ENCODE assay signal across 17 cellular contexts in the genomic region with DNA sequence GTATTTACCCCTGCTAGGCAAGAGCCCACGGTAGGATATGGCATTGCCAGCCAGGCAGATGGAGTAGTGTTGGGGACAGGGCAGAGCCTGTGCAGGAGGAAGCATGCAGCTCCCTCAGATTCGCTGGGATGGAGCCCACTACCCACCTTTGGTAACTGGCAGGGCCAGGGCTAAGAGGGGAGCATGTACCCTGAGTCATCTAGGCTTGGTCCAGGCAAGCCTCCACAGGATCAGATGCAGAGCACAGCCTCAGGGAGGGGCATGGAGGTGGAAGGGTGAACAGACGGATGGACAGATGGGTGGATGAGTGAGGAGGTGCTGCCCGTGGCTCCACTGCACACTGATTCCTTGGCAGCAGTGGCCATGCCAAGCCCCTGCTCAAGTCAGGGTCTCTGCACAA. TPM values are rescaled to one million over a fixed set of nuclear protein-coding genes. Genes with fewer than 3 reads are reported as not detected.
DNase-seq lines count a peak whose midpoint lies in the region; FAIRE-seq and TF ChIP-seq lines count a peak whose summit lies in the region.
"Had no signal": no experiment of that assay in that cellular context is flagged by ENCODE, and none has a peak within 500 bp of the region (broad histone marks: within the 10 kb centered on the region; RNA-seq: fewer than 3 reads in every experiment).

No MANE protein-coding gene starts in this region.

- H4K20me1 ChIP-seq in Karpas-422 (ENCODE audit: insufficient read depth, low read depth, low read length) = no peaks in the 10 kb centered on the region

- no peaks in the 10 kb centered on the region for H3K79me2 ChIP-seq in Karpas-422 (ENCODE audit: low read length)

- no peaks in the 10 kb centered on the region for H3K9me2 ChIP-seq in Karpas-422 (replicated peaks; ENCODE audit: insufficient read depth, low read length)

- H3K9ac ChIP-seq in mesenchymal stem cell (ENCODE audit: low read length) (no peak overlapping the region), Karpas-422 (ENCODE audit: low read length) (no peak overlapping the region)

- H3K27ac ChIP-seq in mesenchymal stem cell (ENCODE audit: low read length, poor library complexity, severe bottlenecking) (no peak overlapping the region), small intestine (ENCODE audit: low read depth in 1 of 2, low read length in 1 of 2) (no peak overlapping the region), Karpas-422 (ENCODE audit: low read length) (no peak overlapping the region)
- H3K27ac ChIP-seq: HL-60, SJSA1 had no signal

- no peak overlapping the region for H2AK5ac ChIP-seq in mesenchymal stem cell (ENCODE audit: low read length, severe bottlenecking)

- no peak overlapping the region for H3K18ac ChIP-seq in mesenchymal stem cell (ENCODE audit: low read depth in 1 of 2, low read length in 2 of 2)

- DNase-seq in DMS 273 treated with DMSO at 0.1 percent for 48 hours (lab: John Stamatoyannopoulos, UW) (peak; percentile 93), NCI-H446 treated with DMSO at 0.1 percent for 48 hours (lab: John Stamatoyannopoulos, UW) (peak; percentile 68), epithelial cell of esophagus (ENCODE audit: low read depth) (peak; percentile 77), mesenchymal stem cell (no peak), small intestine (no peak), Karpas-422 (no peak), NK-92 (lab: John Stamatoyannopoulos, UW; ENCODE audit: unreplicated experiment) (no peak)
- no peak for DNase-seq in stimulated activated CD4-positive, alpha-beta T cell treated with anti-CD3 and anti-CD28 coated beads, Interleukin-4, amount 100 ng/mL, for 4 hours
- DNase-seq: ACHN; AML-193; CD4-positive, CD25-positive, alpha-beta regulatory T cell; NCI-H1417 treated with DMSO at 0.1 percent for 48 hours; NCI-H2029 treated with DMSO at 0.1 percent for 48 hours; NCI-H526 had no signal

- H3K4me3 ChIP-seq in epithelial cell of esophagus (ENCODE audit: low read length) (no peak overlapping the region), mesenchymal stem cell (ENCODE audit: insufficient read depth in 1 of 2, low read depth in 1 of 2, low read length in 2 of 2) (no peak overlapping the region), small intestine (ENCODE audit: low read depth in 1 of 2, low read length in 2 of 2) (no peak overlapping the region), Karpas-422 (ENCODE audit: low read length) (no peak overlapping the region)
- H3K4me3 ChIP-seq: SJSA1 had no signal

- no peak overlapping the region for H3K4ac ChIP-seq in mesenchymal stem cell (ENCODE audit: low read depth in 1 of 2, low read length in 2 of 2)

- H3K36me3 ChIP-seq in mesenchymal stem cell (ENCODE audit: control insufficient read depth in 1 of 2, insufficient read depth in 2 of 2, low read depth in 1 of 2, low read length in 2 of 2) (peaks cover 0 to 4% of the 10 kb centered on the region in 2 experiments), small intestine (ENCODE audit: control insufficient read depth in 2 of 2, insufficient read depth in 2 of 2, low read length in 2 of 2) (no peaks in the 10 kb centered on the region), Karpas-422 (ENCODE audit: insufficient read depth, low read length) (peaks cover 3% of the 10 kb centered on the region; the same call in 1 of the 2 replicates)
- H3K36me3 ChIP-seq: SJSA1 had no signal

- no peak overlapping the region for H2BK12ac ChIP-seq in mesenchymal stem cell (ENCODE audit: low read length in 2 of 2)

- 91% methylated on average over 4 of the region's 4 CpGs for WGBS in mesenchymal stem cell
- 90 to 95% (median 93%) methylated on average over 4 of the region's 4 CpGs for WGBS in small intestine, 3 donors

- H3K23ac ChIP-seq in mesenchymal stem cell (ENCODE audit: low read length in 2 of 2) = no peak overlapping the region

- FAIRE-seq in small intestine (lab: Jason Lieb, UNC) = no peak
- FAIRE-seq: HTR-8/SVneo had no signal

- H2AFZ ChIP-seq in mesenchymal stem cell (ENCODE audit: low read depth, low read length) (no peak overlapping the region), Karpas-422 (ENCODE audit: low read length) (no peak overlapping the region)

- H3K4me2 ChIP-seq in mesenchymal stem cell (ENCODE audit: low read length, poor library complexity, severe bottlenecking) (no peak overlapping the region), Karpas-422 (ENCODE audit: low read depth, low read length, poor library complexity, severe bottlenecking) (no peak overlapping the region)

- peak overlapping the region; percentile 61 for H4K91ac ChIP-seq in mesenchymal stem cell (ENCODE audit: low read length)

- H3K14ac ChIP-seq in mesenchymal stem cell (ENCODE audit: low read length in 2 of 2) = no peak overlapping the region

- H4K8ac ChIP-seq in mesenchymal stem cell (ENCODE audit: low read length) = no peak overlapping the region

- H3K79me1 ChIP-seq in mesenchymal stem cell (replicated peaks; ENCODE audit: low read length, poor library complexity, severe bottlenecking) = no peaks in the 10 kb centered on the region

- no peaks in the 10 kb centered on the region for H3K9me3 ChIP-seq in mesenchymal stem cell (ENCODE audit: control insufficient read depth, low read length)
- no peaks in the 10 kb centered on the region for H3K9me3 ChIP-seq in small intestine (ENCODE audit: control insufficient read depth, low read depth)
- no peaks in the 10 kb centered on the region for H3K9me3 ChIP-seq in Karpas-422 (ENCODE audit: low read length)
- H3K9me3 ChIP-seq: SJSA1 had no signal

- H2BK120ac ChIP-seq in mesenchymal stem cell (ENCODE audit: low read depth, low read length) = no peak overlapping the region

- H3K4me1 ChIP-seq in mesenchymal stem cell (ENCODE audit: control insufficient read depth, insufficient read depth, low read depth, low read length) = no peaks in the 10 kb centered on the region
- peaks cover 0 to 8% of the 10 kb centered on the region in 2 donors for H3K4me1 ChIP-seq in small intestine (ENCODE audit: control insufficient read depth in 2 of 2, insufficient read depth in 1 of 2, low read depth in 1 of 2, low read length in 1 of 2)
- no peaks in the 10 kb centered on the region for H3K4me1 ChIP-seq in Karpas-422 (ENCODE audit: low read length)
- H3K4me1 ChIP-seq: SJSA1 had no signal

- H2BK15ac ChIP-seq in mesenchymal stem cell (ENCODE audit: low read depth, poor library complexity, severe bottlenecking) = no peak overlapping the region

- H2BK5ac ChIP-seq in mesenchymal stem cell (ENCODE audit: low read depth, low read length, poor library complexity, severe bottlenecking) = no peak overlapping the region

- no peaks in the 10 kb centered on the region for H3K27me3 ChIP-seq in mesenchymal stem cell (ENCODE audit: control insufficient read depth in 1 of 2, insufficient read depth in 1 of 2, low read length in 2 of 2)
- H3K27me3 ChIP-seq in small intestine (ENCODE audit: control insufficient read depth in 2 of 2, insufficient read depth in 2 of 2, low read length in 2 of 2) = no peaks in the 10 kb centered on the region
- H3K27me3 ChIP-seq in Karpas-422 (ENCODE audit: low read length) = no peaks in the 10 kb centered on the region
- H3K27me3 ChIP-seq: SJSA1 had no signal

- TF ChIP-seq CTCF in epithelial cell of esophagus (IDR thresholded peaks at IDR 0.05; ENCODE audit: insufficient read depth, low read depth, low read length, missing control alignments) = no peak

RNA-seq across cellular contexts. Expression of gene IL20RB, which starts 33.0 kb away (rescaled TPM):
- 2.4 TPM for polyA plus RNA-seq in mesenchymal stem cell (2013, experiment 1 of 2)
- 2.5 TPM for polyA plus RNA-seq in mesenchymal stem cell (2013, experiment 2 of 2)
- under 1 TPM; 0.67 to 0.81 (median 0.78) TPM for polyA plus RNA-seq in small intestine
- 1.1 and 3.2 TPM in 2 replicates for total RNA-seq in Karpas-422 (2014; rRNA removed; shearing (Covaris generic); ENCODE audit: low replicate concordance)

Comparison
In these comparisons a context has a peak if more than half of its experiments do, and no peak if none do; other contexts are left out.
1. DNase-seq: peak in DMS 273 treated with DMSO at 0.1 percent for 48 hours (single experiment), NCI-H446 treated with DMSO at 0.1 percent for 48 hours (single experiment) and epithelial cell of esophagus (single experiment); none in mesenchymal stem cell (single experiment), small intestine (single experiment), Karpas-422 (single experiment), NK-92 (single experiment) and stimulated activated CD4-positive, alpha-beta T cell treated with anti-CD3 and anti-CD28 coated beads, Interleukin-4, amount 100 ng/mL, for 4 hours (0 of 2).